2 cellular contexts compared by ENCODE assay signal in the genomic region with DNA sequence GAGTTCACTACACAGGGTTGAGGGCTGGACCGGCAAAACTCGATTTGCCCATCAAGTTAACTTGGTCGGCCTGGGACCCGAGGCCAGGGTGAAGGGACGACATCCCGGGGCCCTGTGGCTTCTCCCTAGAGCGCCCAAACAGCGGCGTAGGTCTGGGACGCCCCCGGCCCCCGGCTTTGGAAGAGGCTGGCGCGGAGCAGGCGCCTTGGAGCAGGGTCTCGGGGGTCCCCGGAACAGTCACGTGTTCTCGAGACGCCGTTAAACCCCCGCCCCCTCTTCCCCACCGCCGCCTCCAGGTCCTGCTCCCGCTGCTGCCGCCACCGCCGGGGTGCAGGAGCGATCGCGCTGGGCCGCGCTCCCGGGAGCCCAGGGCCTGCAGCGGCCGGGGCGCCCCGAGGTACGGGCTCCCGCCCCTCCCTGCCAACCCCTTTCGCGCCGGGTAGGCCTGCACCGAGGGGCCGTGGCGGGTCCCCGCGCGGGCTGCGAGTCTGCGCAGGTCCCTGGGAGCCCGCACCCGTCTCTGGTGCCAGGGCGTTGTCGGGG.
A peak's percentile ranks its signal among the peaks of the same experiment; 100 is the strongest.
TF ChIP-seq lines count a peak whose summit lies in the region.

A gene (plus strand): TSS at position 289 of the 543 bp plus-strand sequence. CDS start 6,382 bp downstream, outside the sequence.

TF ChIP-seq in IMR-90, 13 proteins besides CTCF, POLR2A, EP300 and RAD21:
- TF ChIP-seq MXI1 (IDR thresholded peaks at IDR 0.05; ENCODE audit: borderline replicate concordance, low read depth, low read length) (no peak), CEBPB (IDR thresholded peaks at IDR 0.05; ENCODE audit: low read depth, low read length) (no peak), CHD1 (IDR thresholded peaks at IDR 0.05; ENCODE audit: low read depth, low read length) (no peak), FOS (IDR thresholded peaks at IDR 0.05; ENCODE audit: low read depth, low read length) (no peak), BHLHE40 (IDR thresholded peaks at IDR 0.05; ENCODE audit: low read depth, low read length) (no peak), SMC3 (IDR thresholded peaks at IDR 0.05; ENCODE audit: low read depth, low read length) (no peak), MAZ (IDR thresholded peaks at IDR 0.05; ENCODE audit: borderline replicate concordance, low read depth, low read length) (no peak), MAFK (IDR thresholded peaks at IDR 0.05; ENCODE audit: low read depth, low read length) (no peak), RCOR1 (IDR thresholded peaks at IDR 0.05; ENCODE audit: insufficient replicate concordance, low read length) (no peak), RFX5 (IDR thresholded peaks at IDR 0.05; ENCODE audit: low read depth, low read length) (no peak), NFE2L2 (IDR thresholded peaks at IDR 0.05; ENCODE audit: low read depth, low read length) (no peak)
- TF ChIP-seq, protein P1, sequence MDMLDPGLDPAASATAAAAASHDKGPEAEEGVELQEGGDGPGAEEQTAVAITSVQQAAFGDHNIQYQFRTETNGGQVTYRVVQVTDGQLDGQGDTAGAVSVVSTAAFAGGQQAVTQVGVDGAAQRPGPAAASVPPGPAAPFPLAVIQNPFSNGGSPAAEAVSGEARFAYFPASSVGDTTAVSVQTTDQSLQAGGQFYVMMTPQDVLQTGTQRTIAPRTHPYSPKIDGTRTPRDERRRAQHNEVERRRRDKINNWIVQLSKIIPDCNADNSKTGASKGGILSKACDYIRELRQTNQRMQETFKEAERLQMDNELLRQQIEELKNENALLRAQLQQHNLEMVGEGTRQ (IDR thresholded peaks at IDR 0.05; ENCODE audit: low read depth, low read length): no peak
- TF ChIP-seq, protein P2, sequence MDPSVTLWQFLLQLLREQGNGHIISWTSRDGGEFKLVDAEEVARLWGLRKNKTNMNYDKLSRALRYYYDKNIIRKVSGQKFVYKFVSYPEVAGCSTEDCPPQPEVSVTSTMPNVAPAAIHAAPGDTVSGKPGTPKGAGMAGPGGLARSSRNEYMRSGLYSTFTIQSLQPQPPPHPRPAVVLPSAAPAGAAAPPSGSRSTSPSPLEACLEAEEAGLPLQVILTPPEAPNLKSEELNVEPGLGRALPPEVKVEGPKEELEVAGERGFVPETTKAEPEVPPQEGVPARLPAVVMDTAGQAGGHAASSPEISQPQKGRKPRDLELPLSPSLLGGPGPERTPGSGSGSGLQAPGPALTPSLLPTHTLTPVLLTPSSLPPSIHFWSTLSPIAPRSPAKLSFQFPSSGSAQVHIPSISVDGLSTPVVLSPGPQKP (IDR thresholded peaks at IDR 0.05; ENCODE audit: borderline replicate concordance, low read depth, low read length): no peak

TF ChIP-seq in H1, 55 proteins besides CTCF, POLR2A, EP300 and RAD21:
- TF ChIP-seq, protein P1 (IDR thresholded peaks at IDR 0.05; ENCODE audit: low read length): peak; percentile 57
- TF ChIP-seq POLR2AphosphoS5 (IDR thresholded peaks at IDR 0.05; ENCODE audit: low read depth, low read length): no peak
- TF ChIP-seq, protein P3, sequence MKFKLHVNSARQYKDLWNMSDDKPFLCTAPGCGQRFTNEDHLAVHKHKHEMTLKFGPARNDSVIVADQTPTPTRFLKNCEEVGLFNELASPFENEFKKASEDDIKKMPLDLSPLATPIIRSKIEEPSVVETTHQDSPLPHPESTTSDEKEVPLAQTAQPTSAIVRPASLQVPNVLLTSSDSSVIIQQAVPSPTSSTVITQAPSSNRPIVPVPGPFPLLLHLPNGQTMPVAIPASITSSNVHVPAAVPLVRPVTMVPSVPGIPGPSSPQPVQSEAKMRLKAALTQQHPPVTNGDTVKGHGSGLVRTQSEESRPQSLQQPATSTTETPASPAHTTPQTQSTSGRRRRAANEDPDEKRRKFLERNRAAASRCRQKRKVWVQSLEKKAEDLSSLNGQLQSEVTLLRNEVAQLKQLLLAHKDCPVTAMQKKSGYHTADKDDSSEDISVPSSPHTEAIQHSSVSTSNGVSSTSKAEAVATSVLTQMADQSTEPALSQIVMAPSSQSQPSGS (IDR thresholded peaks at IDR 0.05; ENCODE audit: low read length): no peak
- peak; percentile 96 for TF ChIP-seq KDM4A (IDR thresholded peaks at IDR 0.05; ENCODE audit: low read depth, low read length, severe bottlenecking)
